18 cellular contexts compared by ENCODE assay signal in genomic region chr22:30402036-30402759, GRCh38. TPM values are rescaled to one million over a fixed set of nuclear protein-coding genes. Genes with fewer than 3 reads are reported as not detected.
DNase-seq lines count a peak whose midpoint lies in the region; ATAC-seq and TF ChIP-seq lines count a peak whose summit lies in the region.
"Had no signal": no experiment of that assay in that cellular context is flagged by ENCODE, and none has a peak within 500 bp of the region (broad histone marks: within the 10 kb centered on the region; RNA-seq: fewer than 3 reads in every experiment).

No MANE protein-coding gene starts in this region.

- H3K4me2 ChIP-seq in mesendoderm (ENCODE audit: low read length): no peak overlapping the region

- no peak overlapping the region for H3K4ac ChIP-seq in mesendoderm (ENCODE audit: low read depth, low read length)

- H3K79me1 ChIP-seq in mesendoderm (ENCODE audit: low read length): no peaks in the 10 kb centered on the region

- no peak overlapping the region for H3K27ac ChIP-seq in mesendoderm (ENCODE audit: low read depth, low read length)
- no peak overlapping the region for H3K27ac ChIP-seq in effector memory CD4-positive, alpha-beta T cell (ENCODE audit: insufficient read depth, low read length, poor library complexity, severe bottlenecking)
- H3K27ac ChIP-seq: body of pancreas had no signal

- H3K18ac ChIP-seq in mesendoderm (ENCODE audit: low read length): peak overlapping the region; percentile 60

- H4K5ac ChIP-seq in mesendoderm (ENCODE audit: low read length): no peak overlapping the region

- H2AK5ac ChIP-seq in mesendoderm (ENCODE audit: low read length): no peak overlapping the region

- no peak overlapping the region for H3K4me3 Mint-ChIP-seq in chondrocyte (ENCODE audit: unreplicated experiment)
- H3K4me3 Mint-ChIP-seq: nephron progenitor cell had no signal

- H2BK120ac ChIP-seq in mesendoderm (ENCODE audit: low read depth, low read length): no peak overlapping the region

- no peak overlapping the region for H3K4me3 ChIP-seq in mesendoderm (ENCODE audit: low read length)
- H3K4me3 ChIP-seq in effector memory CD4-positive, alpha-beta T cell (ENCODE audit: insufficient read depth, low read depth, low read length, poor library complexity, severe bottlenecking): no peak overlapping the region
- H3K4me3 ChIP-seq: body of pancreas had no signal

- no CpG with 5 or more reads among the region's 5 CpGs for WGBS in mesendoderm (ENCODE audit: extremely low coverage, insufficient coverage, low lambda C conversion rate)

- H3K27me3 ChIP-seq in mesendoderm (ENCODE audit: insufficient read depth, low read length, poor library complexity): no peaks in the 10 kb centered on the region
- no peaks in the 10 kb centered on the region for H3K27me3 ChIP-seq in effector memory CD4-positive, alpha-beta T cell (replicated peaks; ENCODE audit: control insufficient read depth, insufficient read depth, low read length, poor library complexity, severe bottlenecking)
- H3K27me3 ChIP-seq: body of pancreas had no signal

- H3K23ac ChIP-seq in mesendoderm (ENCODE audit: low read length): no peak overlapping the region

- no peaks in the 10 kb centered on the region for H3K9me3 Mint-ChIP-seq in chondrocyte (ENCODE audit: low read depth)
- H3K9me3 Mint-ChIP-seq: nephron progenitor cell had no signal

- peaks cover 29% of the 10 kb centered on the region for H3K4me1 Mint-ChIP-seq in chondrocyte (ENCODE audit: low read depth)

- H3K4me1 ChIP-seq in mesendoderm (ENCODE audit: control insufficient read depth, low read depth, low read length): peaks cover 9% of the 10 kb centered on the region
- peaks cover 7% of the 10 kb centered on the region for H3K4me1 ChIP-seq in effector memory CD4-positive, alpha-beta T cell (ENCODE audit: control insufficient read depth, insufficient read depth, low read length, poor library complexity, severe bottlenecking)

- no peak overlapping the region for H2BK5ac ChIP-seq in mesendoderm (ENCODE audit: low read length)

- peaks cover 4% of the 10 kb centered on the region for H3K36me3 Mint-ChIP-seq in chondrocyte (ENCODE audit: low read depth)

- TF ChIP-seq CTCF in GM10266 (IDR thresholded peaks at IDR 0.05; ENCODE audit: control insufficient read depth, insufficient read depth, low read depth, missing control alignments): no peak
- no peak for TF ChIP-seq CTCF in chondrocyte (IDR thresholded peaks at IDR 0.05)

- ATAC-seq in left cardiac atrium: no peak
- ATAC-seq: body of pancreas, left ventricle myocardium superior had no signal

- no peaks in the 10 kb centered on the region for H3K79me2 ChIP-seq in mesendoderm (ENCODE audit: control insufficient read depth, insufficient read depth, low read length)

- no peaks in the 10 kb centered on the region for H3K27me3 Mint-ChIP-seq in chondrocyte (ENCODE audit: low read depth)

- H3K27ac Mint-ChIP-seq in chondrocyte (ENCODE audit: unreplicated experiment): peak overlapping the region; percentile 41
- H3K27ac Mint-ChIP-seq: nephron progenitor cell had no signal

- H3K56ac ChIP-seq in mesendoderm (ENCODE audit: low read length): peak overlapping the region; percentile 6

- H4K8ac ChIP-seq in mesendoderm (ENCODE audit: low read depth, low read length): no peak overlapping the region

- peak overlapping the region; percentile 13 for H3K9ac ChIP-seq in mesendoderm (ENCODE audit: low read length)

- H2BK15ac ChIP-seq in mesendoderm (replicated peaks; ENCODE audit: low read depth): no peak overlapping the region

- no peaks in the 10 kb centered on the region for H3K36me3 ChIP-seq in mesendoderm (ENCODE audit: control insufficient read depth, insufficient read depth, low read length)
- H3K36me3 ChIP-seq in effector memory CD4-positive, alpha-beta T cell (ENCODE audit: control insufficient read depth, insufficient read depth, low read length): no peaks in the 10 kb centered on the region

- DNase-seq in GM10266 (ENCODE audit: extremely low spot score) (peak; percentile 38), Kasumi-1 (lab: John Stamatoyannopoulos, UW) (peak; percentile 34 to 42), chondrocyte (ENCODE audit: low spot score) (no peak), mesendoderm (no peak), NCI-H345 treated with DMSO at 0.1 percent for 48 hours (lab: John Stamatoyannopoulos, UW; ENCODE audit: unreplicated experiment) (no peak), left cardiac atrium (no peak), NCI-H510A treated with DMSO at 0.1 percent for 48 hours (lab: John Stamatoyannopoulos, UW) (no peak)
- no peak for DNase-seq in effector memory CD4-positive, alpha-beta T cell
- DNase-seq: activated naive CD4-positive, alpha-beta T cell; AML-193; body of pancreas; Calu3; effector CD4-positive, alpha-beta T cell; GF-D8; left ventricle myocardium superior; NCI-H1417; NCI-H345; nephron progenitor cell had no signal

- H3K9me3 ChIP-seq in effector memory CD4-positive, alpha-beta T cell (ENCODE audit: control insufficient read depth, low read length): no peaks in the 10 kb centered on the region
- H3K9me3 ChIP-seq: body of pancreas had no signal

- intact Hi-C loops in left cardiac atrium (cut with DNase I): no loop called here

RNA-seq across cellular contexts. Expression of gene SEC14L2, which starts 5.4 kb away (rescaled TPM):
- total RNA-seq in chondrocyte (15.5 to 39.5 TPM (median 15.6 TPM) in 3 replicates), left cardiac atrium (1 to 10 TPM; 2.1 to 5.7 TPM)
- polyA plus RNA-seq in mesendoderm (2013, experiment 1 of 2): 1.6 TPM
- polyA plus RNA-seq in mesendoderm (2013, experiment 2 of 2): 1.2 TPM

RNA-seq across cellular contexts. Expression of gene RNF215, which starts 15.0 kb away (rescaled TPM):
- 35.2 to 36.2 TPM (median 36.0 TPM) in 3 replicates for total RNA-seq in chondrocyte
- 3.1 TPM for polyA plus RNA-seq in mesendoderm (2013, experiment 1 of 2)
- polyA plus RNA-seq in mesendoderm (2013, experiment 2 of 2): 2.9 TPM
- 10 to 100 TPM in 1 of 2 donors, 1 to 10 TPM in 1; 7.5 to 12.9 TPM for total RNA-seq in left cardiac atrium

RNA-seq across cellular contexts. Expression of gene MTFP1, which starts 23.4 kb away (rescaled TPM):
- 9.3 to 12.7 TPM (median 12.1 TPM) in 3 replicates for total RNA-seq in chondrocyte
- 24.5 TPM for polyA plus RNA-seq in mesendoderm (2013, experiment 1 of 2)
- polyA plus RNA-seq in mesendoderm (2013, experiment 2 of 2): 24.6 TPM
- total RNA-seq in left cardiac atrium: 10 to 100 TPM; 21.4 to 33.8 TPM

RNA-seq across cellular contexts. Expression of gene CCDC157, which starts 45.4 kb away (rescaled TPM):
- 2.1 to 3.1 TPM (median 2.3 TPM) in 3 replicates for total RNA-seq in chondrocyte
- 2.6 TPM for polyA plus RNA-seq in mesendoderm (2013, experiment 1 of 2)
- 2.6 TPM for polyA plus RNA-seq in mesendoderm (2013, experiment 2 of 2)
- total RNA-seq in left cardiac atrium: under 1 TPM; 0.65 to 0.84 TPM

RNA-seq across cellular contexts. Expression of gene SF3A1, which starts 45.5 kb away (rescaled TPM):
- total RNA-seq in chondrocyte (110 to 127 TPM (median 115 TPM) in 3 replicates), left cardiac atrium (100 to 1,000 TPM in 1 of 2 donors, 10 to 100 TPM in 1; 94.3 to 105 TPM)
- 264 TPM for polyA plus RNA-seq in mesendoderm (2013, experiment 1 of 2)
- polyA plus RNA-seq in mesendoderm (2013, experiment 2 of 2): 276 TPM

Comparison
In these comparisons a context has a peak if more than half of its experiments do, and no peak if none do; other contexts are left out.
1. DNase-seq: peak in GM10266 (single experiment) and Kasumi-1 (2 of 2); none in chondrocyte (single experiment), mesendoderm (single experiment), NCI-H345 treated with DMSO at 0.1 percent for 48 hours (single experiment), left cardiac atrium (single experiment), NCI-H510A treated with DMSO at 0.1 percent for 48 hours (single experiment) and effector memory CD4-positive, alpha-beta T cell (0 of 3).